Comparison of ENCODE assay signal across 1 cellular context in the genomic region with DNA sequence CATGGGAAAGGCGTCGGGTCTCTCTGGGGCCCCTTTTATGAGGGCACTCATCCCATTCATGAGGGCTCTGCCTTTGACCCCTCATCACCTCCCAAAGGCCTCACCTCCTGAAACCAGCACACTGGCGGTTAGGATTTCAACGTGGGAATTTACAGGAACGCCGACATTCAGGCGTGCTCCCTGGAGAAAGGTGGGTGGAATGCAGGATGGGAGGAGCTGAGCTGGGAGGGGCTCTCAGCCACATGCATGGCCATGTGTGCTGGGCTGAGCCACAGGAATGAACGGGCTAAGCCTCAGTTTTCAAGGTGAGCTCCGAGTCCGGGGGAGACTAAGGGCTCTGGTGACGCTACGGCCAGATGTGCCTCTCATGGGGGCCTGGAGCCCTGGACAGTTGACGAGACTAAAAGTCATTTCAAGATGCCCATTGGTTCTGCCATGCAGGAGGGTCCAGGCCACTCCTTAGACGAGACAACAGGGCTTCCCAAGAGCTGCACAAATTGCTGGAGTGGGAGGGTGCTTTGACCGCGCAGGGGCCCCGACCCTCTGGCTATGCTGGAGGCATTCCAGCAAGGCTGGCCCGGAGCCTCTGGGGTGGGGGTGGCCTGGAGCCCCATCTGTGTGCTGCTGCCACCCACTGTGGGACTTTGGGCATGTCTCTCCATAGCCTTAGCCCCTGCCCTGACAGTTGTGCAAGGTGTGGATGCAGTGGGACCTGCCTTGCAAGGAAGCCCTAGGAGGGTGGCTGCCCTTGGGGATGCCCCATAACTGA.
TF ChIP-seq lines count a peak whose summit lies in the region.

No MANE protein-coding gene starts in this region.

TF ChIP-seq in HepG2, 621 proteins besides CTCF, POLR2A, EP300 and RAD21 (continues in another document):
- TF ChIP-seq PHF8 (CRISPR knock-in tag; IDR thresholded peaks at IDR 0.05) (peak; percentile 10; the same call in 1 of the 2 replicates), SAP130 (CRISPR knock-in tag; IDR thresholded peaks at IDR 0.05; ENCODE audit: low read depth) (peak; percentile 67), MATR3 (CRISPR knock-in tag; IDR thresholded peaks at IDR 0.05) (no peak), TEAD3 (CRISPR knock-in tag; optimal IDR thresholded peaks at IDR 0.05; ENCODE audit: borderline replicate concordance) (peak; percentile 68), DMAP1 (CRISPR knock-in tag; IDR thresholded peaks at IDR 0.05) (peak; percentile 52; the same call in 1 of the 2 replicates), FOXP1 (IDR thresholded peaks at IDR 0.05) (no peak), FOXP1 (CRISPR knock-in tag; IDR thresholded peaks at IDR 0.05) (no peak), ZNF563 (CRISPR knock-in tag; IDR thresholded peaks at IDR 0.05) (peak; percentile 30; the same call in 1 of the 2 replicates), ZNF792 (CRISPR knock-in tag; IDR thresholded peaks at IDR 0.05) (no peak), SRY (CRISPR knock-in tag; IDR thresholded peaks at IDR 0.05) (no peak), ZC3H13 (CRISPR knock-in tag; IDR thresholded peaks at IDR 0.05) (no peak), GABPB1 (CRISPR knock-in tag; IDR thresholded peaks at IDR 0.05) (0 out of 2 replicates have a peak, but pooled peaks have one; percentile 23), TGIF2 (CRISPR knock-in tag; IDR thresholded peaks at IDR 0.05) (0 out of 2 replicates have a peak, but pooled peaks have one; percentile 40), TCF12 (IDR thresholded peaks at IDR 0.05) (no peak), TCF12 (CRISPR knock-in tag; IDR thresholded peaks at IDR 0.05) (no peak), KDM5A (IDR thresholded peaks at IDR 0.05; ENCODE audit: borderline replicate concordance, low read length) (no peak), NFE2L1 (CRISPR knock-in tag; IDR thresholded peaks at IDR 0.05; ENCODE audit: borderline replicate concordance) (no peak), NAIF1 (CRISPR knock-in tag; IDR thresholded peaks at IDR 0.05; ENCODE audit: borderline replicate concordance) (no peak), KAT8 (CRISPR knock-in tag; IDR thresholded peaks at IDR 0.05) (no peak), ZNF282 (IDR thresholded peaks at IDR 0.05; ENCODE audit: partially characterized antibody) (no peak), SALL1 (CRISPR knock-in tag; IDR thresholded peaks at IDR 0.05) (no peak), ZNF879 (CRISPR knock-in tag; IDR thresholded peaks at IDR 0.05) (no peak), NR2C2 (CRISPR knock-in tag; IDR thresholded peaks at IDR 0.05; ENCODE audit: borderline replicate concordance) (no peak), SP5 (CRISPR knock-in tag; IDR thresholded peaks at IDR 0.05; ENCODE audit: borderline replicate concordance, low read depth) (0 out of 2 replicates have a peak, but pooled peaks have one; percentile 43), FOXM1 (CRISPR knock-in tag; IDR thresholded peaks at IDR 0.05) (no peak), MYC (CRISPR knock-in tag; IDR thresholded peaks at IDR 0.05; ENCODE audit: borderline replicate concordance) (0 out of 2 replicates have a peak, but pooled peaks have one; percentile 15), MED13 (CRISPR knock-in tag; IDR thresholded peaks at IDR 0.05) (no peak), SATB2 (CRISPR knock-in tag; IDR thresholded peaks at IDR 0.05) (no peak), ZBTB42 (CRISPR knock-in tag; IDR thresholded peaks at IDR 0.05) (no peak), NBN (conservative IDR thresholded peaks at IDR 0.05) (no peak), CBFB (CRISPR knock-in tag; IDR thresholded peaks at IDR 0.05) (0 out of 2 replicates have a peak, but pooled peaks have one; percentile 38), NPAS2 (CRISPR knock-in tag; IDR thresholded peaks at IDR 0.05; ENCODE audit: borderline replicate concordance) (peak; percentile 29; the same call in 1 of the 2 replicates), ZNF552 (CRISPR knock-in tag; IDR thresholded peaks at IDR 0.05; ENCODE audit: borderline replicate concordance) (no peak)
- TF ChIP-seq, protein P1, sequence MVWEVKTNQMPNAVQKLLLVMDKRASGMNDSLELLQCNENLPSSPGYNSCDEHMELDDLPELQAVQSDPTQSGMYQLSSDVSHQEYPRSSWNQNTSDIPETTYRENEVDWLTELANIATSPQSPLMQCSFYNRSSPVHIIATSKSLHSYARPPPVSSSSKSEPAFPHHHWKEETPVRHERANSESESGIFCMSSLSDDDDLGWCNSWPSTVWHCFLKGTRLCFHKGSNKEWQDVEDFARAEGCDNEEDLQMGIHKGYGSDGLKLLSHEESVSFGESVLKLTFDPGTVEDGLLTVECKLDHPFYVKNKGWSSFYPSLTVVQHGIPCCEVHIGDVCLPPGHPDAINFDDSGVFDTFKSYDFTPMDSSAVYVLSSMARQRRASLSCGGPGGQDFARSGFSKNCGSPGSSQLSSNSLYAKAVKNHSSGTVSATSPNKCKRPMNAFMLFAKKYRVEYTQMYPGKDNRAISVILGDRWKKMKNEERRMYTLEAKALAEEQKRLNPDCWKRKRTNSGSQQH (CRISPR knock-in tag; IDR thresholded peaks at IDR 0.05; ENCODE audit: low read depth): peak; percentile 62; the same call in 1 of the 2 replicates
- TF ChIP-seq, protein P2, sequence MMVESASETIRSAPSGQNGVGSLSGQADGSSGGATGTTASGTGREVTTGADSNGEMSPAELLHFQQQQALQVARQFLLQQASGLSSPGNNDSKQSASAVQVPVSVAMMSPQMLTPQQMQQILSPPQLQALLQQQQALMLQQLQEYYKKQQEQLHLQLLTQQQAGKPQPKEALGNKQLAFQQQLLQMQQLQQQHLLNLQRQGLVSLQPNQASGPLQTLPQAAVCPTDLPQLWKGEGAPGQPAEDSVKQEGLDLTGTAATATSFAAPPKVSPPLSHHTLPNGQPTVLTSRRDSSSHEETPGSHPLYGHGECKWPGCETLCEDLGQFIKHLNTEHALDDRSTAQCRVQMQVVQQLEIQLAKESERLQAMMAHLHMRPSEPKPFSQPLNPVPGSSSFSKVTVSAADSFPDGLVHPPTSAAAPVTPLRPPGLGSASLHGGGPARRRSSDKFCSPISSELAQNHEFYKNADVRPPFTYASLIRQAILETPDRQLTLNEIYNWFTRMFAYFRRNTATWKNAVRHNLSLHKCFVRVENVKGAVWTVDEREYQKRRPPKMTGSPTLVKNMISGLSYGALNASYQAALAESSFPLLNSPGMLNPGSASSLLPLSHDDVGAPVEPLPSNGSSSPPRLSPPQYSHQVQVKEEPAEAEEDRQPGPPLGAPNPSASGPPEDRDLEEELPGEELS (CRISPR knock-in tag; IDR thresholded peaks at IDR 0.05): no peak
- TF ChIP-seq, protein P3, sequence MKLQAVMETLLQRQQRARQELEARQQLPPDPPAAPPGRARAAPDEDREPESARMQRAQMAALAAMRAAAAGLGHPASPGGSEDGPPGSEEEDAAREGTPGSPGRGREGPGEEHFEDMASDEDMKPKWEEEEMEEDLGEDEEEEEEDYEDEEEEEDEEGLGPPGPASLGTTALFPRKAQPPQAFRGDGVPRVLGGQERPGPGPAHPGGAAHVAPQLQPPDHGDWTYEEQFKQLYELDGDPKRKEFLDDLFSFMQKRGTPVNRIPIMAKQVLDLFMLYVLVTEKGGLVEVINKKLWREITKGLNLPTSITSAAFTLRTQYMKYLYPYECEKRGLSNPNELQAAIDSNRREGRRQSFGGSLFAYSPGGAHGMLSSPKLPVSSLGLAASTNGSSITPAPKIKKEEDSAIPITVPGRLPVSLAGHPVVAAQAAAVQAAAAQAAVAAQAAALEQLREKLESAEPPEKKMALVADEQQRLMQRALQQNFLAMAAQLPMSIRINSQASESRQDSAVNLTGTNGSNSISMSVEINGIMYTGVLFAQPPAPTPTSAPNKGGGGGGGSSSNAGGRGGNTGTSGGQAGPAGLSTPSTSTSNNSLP (IDR thresholded peaks at IDR 0.05; ENCODE audit: low read depth, low read length): no peak
- TF ChIP-seq, protein P4, sequence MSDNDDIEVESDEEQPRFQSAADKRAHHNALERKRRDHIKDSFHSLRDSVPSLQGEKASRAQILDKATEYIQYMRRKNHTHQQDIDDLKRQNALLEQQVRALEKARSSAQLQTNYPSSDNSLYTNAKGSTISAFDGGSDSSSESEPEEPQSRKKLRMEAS (IDR thresholded peaks at IDR 0.05): peak; percentile 41; the same call in 1 of the 2 replicates
- TF ChIP-seq, protein P5, sequence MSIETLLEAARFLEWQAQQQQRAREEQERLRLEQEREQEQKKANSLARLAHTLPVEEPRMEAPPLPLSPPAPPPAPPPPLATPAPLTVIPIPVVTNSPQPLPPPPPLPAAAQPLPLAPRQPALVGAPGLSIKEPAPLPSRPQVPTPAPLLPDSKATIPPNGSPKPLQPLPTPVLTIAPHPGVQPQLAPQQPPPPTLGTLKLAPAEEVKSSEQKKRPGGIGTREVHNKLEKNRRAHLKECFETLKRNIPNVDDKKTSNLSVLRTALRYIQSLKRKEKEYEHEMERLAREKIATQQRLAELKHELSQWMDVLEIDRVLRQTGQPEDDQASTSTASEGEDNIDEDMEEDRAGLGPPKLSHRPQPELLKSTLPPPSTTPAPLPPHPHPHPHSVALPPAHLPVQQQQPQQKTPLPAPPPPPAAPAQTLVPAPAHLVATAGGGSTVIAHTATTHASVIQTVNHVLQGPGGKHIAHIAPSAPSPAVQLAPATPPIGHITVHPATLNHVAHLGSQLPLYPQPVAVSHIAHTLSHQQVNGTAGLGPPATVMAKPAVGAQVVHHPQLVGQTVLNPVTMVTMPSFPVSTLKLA (IDR thresholded peaks at IDR 0.05): peak; percentile 40; the same call in 1 of the 2 replicates
- TF ChIP-seq, protein P6, sequence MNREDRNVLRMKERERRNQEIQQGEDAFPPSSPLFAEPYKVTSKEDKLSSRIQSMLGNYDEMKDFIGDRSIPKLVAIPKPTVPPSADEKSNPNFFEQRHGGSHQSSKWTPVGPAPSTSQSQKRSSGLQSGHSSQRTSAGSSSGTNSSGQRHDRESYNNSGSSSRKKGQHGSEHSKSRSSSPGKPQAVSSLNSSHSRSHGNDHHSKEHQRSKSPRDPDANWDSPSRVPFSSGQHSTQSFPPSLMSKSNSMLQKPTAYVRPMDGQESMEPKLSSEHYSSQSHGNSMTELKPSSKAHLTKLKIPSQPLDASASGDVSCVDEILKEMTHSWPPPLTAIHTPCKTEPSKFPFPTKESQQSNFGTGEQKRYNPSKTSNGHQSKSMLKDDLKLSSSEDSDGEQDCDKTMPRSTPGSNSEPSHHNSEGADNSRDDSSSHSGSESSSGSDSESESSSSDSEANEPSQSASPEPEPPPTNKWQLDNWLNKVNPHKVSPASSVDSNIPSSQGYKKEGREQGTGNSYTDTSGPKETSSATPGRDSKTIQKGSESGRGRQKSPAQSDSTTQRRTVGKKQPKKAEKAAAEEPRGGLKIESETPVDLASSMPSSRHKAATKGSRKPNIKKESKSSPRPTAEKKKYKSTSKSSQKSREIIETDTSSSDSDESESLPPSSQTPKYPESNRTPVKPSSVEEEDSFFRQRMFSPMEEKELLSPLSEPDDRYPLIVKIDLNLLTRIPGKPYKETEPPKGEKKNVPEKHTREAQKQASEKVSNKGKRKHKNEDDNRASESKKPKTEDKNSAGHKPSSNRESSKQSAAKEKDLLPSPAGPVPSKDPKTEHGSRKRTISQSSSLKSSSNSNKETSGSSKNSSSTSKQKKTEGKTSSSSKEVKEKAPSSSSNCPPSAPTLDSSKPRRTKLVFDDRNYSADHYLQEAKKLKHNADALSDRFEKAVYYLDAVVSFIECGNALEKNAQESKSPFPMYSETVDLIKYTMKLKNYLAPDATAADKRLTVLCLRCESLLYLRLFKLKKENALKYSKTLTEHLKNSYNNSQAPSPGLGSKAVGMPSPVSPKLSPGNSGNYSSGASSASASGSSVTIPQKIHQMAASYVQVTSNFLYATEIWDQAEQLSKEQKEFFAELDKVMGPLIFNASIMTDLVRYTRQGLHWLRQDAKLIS (CRISPR knock-in tag; IDR thresholded peaks at IDR 0.05): no peak
- TF ChIP-seq, protein P7, sequence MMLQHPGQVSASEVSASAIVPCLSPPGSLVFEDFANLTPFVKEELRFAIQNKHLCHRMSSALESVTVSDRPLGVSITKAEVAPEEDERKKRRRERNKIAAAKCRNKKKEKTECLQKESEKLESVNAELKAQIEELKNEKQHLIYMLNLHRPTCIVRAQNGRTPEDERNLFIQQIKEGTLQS (CRISPR knock-in tag; IDR thresholded peaks at IDR 0.05): no peak
- TF ChIP-seq, protein P8, sequence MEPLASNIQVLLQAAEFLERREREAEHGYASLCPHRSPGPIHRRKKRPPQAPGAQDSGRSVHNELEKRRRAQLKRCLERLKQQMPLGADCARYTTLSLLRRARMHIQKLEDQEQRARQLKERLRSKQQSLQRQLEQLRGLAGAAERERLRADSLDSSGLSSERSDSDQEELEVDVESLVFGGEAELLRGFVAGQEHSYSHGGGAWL (CRISPR knock-in tag; IDR thresholded peaks at IDR 0.05): 0 out of 2 replicates have a peak, but pooled peaks have one; percentile 44
- TF ChIP-seq, protein P9, sequence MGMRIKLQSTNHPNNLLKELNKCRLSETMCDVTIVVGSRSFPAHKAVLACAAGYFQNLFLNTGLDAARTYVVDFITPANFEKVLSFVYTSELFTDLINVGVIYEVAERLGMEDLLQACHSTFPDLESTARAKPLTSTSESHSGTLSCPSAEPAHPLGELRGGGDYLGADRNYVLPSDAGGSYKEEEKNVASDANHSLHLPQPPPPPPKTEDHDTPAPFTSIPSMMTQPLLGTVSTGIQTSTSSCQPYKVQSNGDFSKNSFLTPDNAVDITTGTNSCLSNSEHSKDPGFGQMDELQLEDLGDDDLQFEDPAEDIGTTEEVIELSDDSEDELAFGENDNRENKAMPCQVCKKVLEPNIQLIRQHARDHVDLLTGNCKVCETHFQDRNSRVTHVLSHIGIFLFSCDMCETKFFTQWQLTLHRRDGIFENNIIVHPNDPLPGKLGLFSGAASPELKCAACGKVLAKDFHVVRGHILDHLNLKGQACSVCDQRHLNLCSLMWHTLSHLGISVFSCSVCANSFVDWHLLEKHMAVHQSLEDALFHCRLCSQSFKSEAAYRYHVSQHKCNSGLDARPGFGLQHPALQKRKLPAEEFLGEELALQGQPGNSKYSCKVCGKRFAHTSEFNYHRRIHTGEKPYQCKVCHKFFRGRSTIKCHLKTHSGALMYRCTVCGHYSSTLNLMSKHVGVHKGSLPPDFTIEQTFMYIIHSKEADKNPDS (CRISPR knock-in tag; IDR thresholded peaks at IDR 0.05): 0 out of 2 replicates have a peak, but pooled peaks have one; percentile 23
- TF ChIP-seq, protein P10, sequence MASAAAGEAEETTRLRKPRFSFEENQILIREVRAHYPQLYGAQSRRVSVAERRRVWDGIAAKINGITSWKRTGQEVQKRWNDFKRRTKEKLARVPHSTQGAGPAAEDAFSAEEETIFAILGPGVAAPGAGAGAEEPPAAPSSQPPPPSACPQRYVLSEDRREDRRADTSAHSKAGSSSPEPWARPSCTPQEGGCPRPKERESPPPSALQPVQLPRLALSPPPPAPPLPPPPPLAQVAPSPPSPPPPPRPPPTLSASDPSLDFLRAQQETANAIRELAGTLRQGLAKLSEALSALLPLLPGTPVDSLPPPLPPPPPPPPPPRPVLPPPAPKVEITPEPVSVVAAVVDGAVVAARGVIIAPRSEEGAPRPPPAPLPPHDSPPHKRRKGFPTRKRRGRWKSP (CRISPR knock-in tag; IDR thresholded peaks at IDR 0.05): no peak; the same call in 1 of the 2 replicates
- TF ChIP-seq, protein P11, sequence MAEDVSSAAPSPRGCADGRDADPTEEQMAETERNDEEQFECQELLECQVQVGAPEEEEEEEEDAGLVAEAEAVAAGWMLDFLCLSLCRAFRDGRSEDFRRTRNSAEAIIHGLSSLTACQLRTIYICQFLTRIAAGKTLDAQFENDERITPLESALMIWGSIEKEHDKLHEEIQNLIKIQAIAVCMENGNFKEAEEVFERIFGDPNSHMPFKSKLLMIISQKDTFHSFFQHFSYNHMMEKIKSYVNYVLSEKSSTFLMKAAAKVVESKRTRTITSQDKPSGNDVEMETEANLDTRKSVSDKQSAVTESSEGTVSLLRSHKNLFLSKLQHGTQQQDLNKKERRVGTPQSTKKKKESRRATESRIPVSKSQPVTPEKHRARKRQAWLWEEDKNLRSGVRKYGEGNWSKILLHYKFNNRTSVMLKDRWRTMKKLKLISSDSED (CRISPR knock-in tag; IDR thresholded peaks at IDR 0.05): no peak
